Comparison of ENCODE assay signal across 24 cellular contexts in the genomic region with DNA sequence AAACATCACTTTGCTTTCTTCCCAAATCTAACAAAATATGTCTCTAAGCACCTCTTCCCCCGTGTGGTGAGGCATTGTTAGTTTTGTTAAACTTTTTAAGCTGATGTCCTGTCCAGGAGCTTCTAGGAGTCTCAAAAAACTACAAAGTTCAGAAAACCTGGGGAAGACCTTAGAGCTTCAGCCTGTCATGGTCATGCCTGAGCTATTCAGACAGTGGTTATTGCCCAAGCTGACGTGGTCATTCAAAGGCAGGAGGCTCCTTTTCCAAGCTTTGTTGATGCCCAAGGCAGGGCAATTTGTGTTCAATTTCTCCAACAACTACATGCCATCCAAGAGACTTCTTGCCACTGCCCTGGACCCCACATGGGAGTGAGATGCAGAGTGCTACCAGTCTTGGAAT. TPM values are rescaled to one million over a fixed set of nuclear protein-coding genes. Genes with fewer than 3 reads are reported as not detected.
"Had no signal": no experiment of that assay in that cellular context is flagged by ENCODE, and none has a peak within 500 bp of the region (broad histone marks: within the 10 kb centered on the region; RNA-seq: fewer than 3 reads in every experiment).

No MANE protein-coding gene starts in this region.

- DNase-seq: activated B cell treated with CpG ODN at 0.5 μM for 24 hours; activated CD4-positive, alpha-beta T cell treated with anti-CD3 and anti-CD28 coated beads for 1 hour; activated CD4-positive, alpha-beta T cell treated with anti-CD3 and anti-CD28 coated beads, Interleukin-2, amount 10 ng/mL, durations not matched to agents 24 days and 14 days; activated CD4-positive, alpha-beta T cell treated with anti-CD3 and anti-CD28 coated beads, Interleukin-2, amount 50 U/mL, for 48 hours; activated CD8-positive, alpha-beta memory T cell treated with anti-CD3 and anti-CD28 coated beads for 24 hours; activated gamma-delta T cell; activated naive CD4-positive, alpha-beta T cell treated with anti-CD3 and anti-CD28 coated beads for 36 hours; activated T-cell treated with anti-CD3 and anti-CD28 coated beads, Interleukin-2, amount 50 U/mL, for 4 hours; amygdala; brain microvascular endothelial cell; cerebellar nuclear complex; NCI-H1048; NCI-H146; NCI-H187 treated with DMSO at 0.1 percent for 48 hours; NCI-H2081 treated with DMSO at 0.1 percent for 48 hours; NCI-H446; NCI-H524; PC-9; SHP77 treated with DMSO at 0.1 percent for 48 hours had no signal

- H3K36me3 Mint-ChIP-seq: activated naive CD8-positive, alpha-beta T cell had no signal

- H3K9me3 Mint-ChIP-seq: activated B cell treated with CpG ODN at 0.5 μM for 24 hours; activated CD4-positive, alpha-beta T cell treated with anti-CD3 and anti-CD28 coated beads, Interleukin-2, amount 10 ng/mL, durations not matched to agents 24 days and 14 days; activated naive CD4-positive, alpha-beta T cell treated with anti-CD3 and anti-CD28 coated beads for 36 hours; activated T-cell treated with anti-CD3 and anti-CD28 coated beads, Interleukin-2, amount 50 U/mL, for 4 hours; T-helper 1 cell treated with Interleukin-12 subunit alpha and Interleukin-12 subunit beta and Interleukin-4 antibody, amounts not matched to agents 30 μg/mL and 1 μg/mL, for 36 hours had no signal

- H3K27ac Mint-ChIP-seq: activated B cell treated with CpG ODN at 0.5 μM for 24 hours; activated CD4-positive, alpha-beta T cell treated with anti-CD3 and anti-CD28 coated beads, Interleukin-2, amount 10 ng/mL, durations not matched to agents 24 days and 14 days; activated naive CD4-positive, alpha-beta T cell treated with anti-CD3 and anti-CD28 coated beads for 36 hours; activated naive CD8-positive, alpha-beta T cell; T-helper 1 cell treated with Interleukin-12 subunit alpha and Interleukin-12 subunit beta and Interleukin-4 antibody, amounts not matched to agents 30 μg/mL and 1 μg/mL, for 36 hours had no signal

- H3K27ac ChIP-seq: brain microvascular endothelial cell, cardiac muscle cell, KMS-11, PC-9 had no signal

- ATAC-seq: activated T-cell treated with anti-CD3 and anti-CD28 coated beads, Interleukin-2, amount 50 U/mL, for 4 hours had no signal

- H3K4me3 ChIP-seq: cardiac muscle cell, PC-9 had no signal

- H3K4me1 Mint-ChIP-seq: activated CD4-positive, alpha-beta T cell treated with anti-CD3 and anti-CD28 coated beads, Interleukin-2, amount 10 ng/mL, durations not matched to agents 24 days and 14 days had no signal

- H3K27me3 ChIP-seq: cardiac muscle cell had no signal

- H3K4me3 Mint-ChIP-seq: activated B cell treated with CpG ODN at 0.5 μM for 24 hours; activated CD4-positive, alpha-beta T cell treated with anti-CD3 and anti-CD28 coated beads, Interleukin-2, amount 10 ng/mL, durations not matched to agents 24 days and 14 days; activated naive CD4-positive, alpha-beta T cell treated with anti-CD3 and anti-CD28 coated beads for 36 hours; activated naive CD8-positive, alpha-beta T cell; activated T-cell treated with anti-CD3 and anti-CD28 coated beads, Interleukin-2, amount 50 U/mL, for 4 hours; T-helper 1 cell treated with Interleukin-12 subunit alpha and Interleukin-12 subunit beta and Interleukin-4 antibody, amounts not matched to agents 30 μg/mL and 1 μg/mL, for 36 hours had no signal

- H3K36me3 ChIP-seq: brain microvascular endothelial cell, cardiac muscle cell had no signal

RNA-seq across cellular contexts. Expression of gene LYZ, which starts 5.8 kb away (rescaled TPM):
- total RNA-seq: activated CD4-positive, alpha-beta T cell treated with anti-CD3 and anti-CD28 coated beads, Interleukin-2, amount 10 ng/mL, durations not matched to agents 24 days and 14 days; activated naive CD4-positive, alpha-beta T cell treated with anti-CD3 and anti-CD28 coated beads for 36 hours; MCF 10A; PC-9 had no signal
